8 cellular contexts compared by ENCODE assay signal in the genomic region with DNA sequence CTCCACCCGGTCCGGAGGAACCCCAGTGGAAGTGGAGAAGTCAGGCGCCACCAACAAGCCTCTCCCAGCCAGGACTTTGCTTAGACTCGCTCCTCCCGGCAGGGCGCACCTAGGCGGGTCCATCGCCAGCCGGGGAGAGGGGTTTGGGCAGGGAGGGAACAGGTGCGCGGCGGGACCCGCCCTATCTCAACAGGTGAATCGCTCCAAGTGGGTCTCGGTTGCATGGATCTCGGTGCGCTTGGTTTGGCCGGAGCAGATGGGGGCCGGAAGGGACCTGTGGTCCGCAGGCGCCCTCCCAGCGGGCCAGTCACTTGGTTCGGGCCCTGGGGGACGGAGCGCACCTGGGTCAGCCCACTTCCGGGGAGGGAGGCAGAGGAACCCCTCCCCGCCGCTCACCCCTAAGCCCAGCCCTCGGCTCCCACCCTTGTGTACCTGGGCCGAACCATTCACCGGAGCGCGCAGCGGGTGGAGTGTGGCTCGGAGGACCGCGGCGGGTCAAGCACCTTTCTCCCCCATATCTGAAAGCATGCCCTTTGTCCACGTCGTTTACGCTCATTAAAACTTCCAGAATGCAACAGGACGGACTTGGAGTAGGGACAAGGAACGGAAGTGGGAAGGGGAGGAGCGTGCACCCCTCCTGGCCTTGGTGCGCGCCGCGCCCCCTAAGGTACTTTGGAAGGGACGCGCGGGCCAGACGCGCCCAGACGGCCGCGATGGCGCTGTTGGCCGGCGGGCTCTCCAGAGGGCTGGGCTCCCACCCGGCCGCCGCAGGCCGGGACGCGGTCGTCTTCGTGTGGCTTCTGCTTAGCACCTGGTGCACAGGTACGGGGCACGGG. TPM values are rescaled to one million over a fixed set of nuclear protein-coding genes. Genes with fewer than 3 reads are reported as not detected.
DNase-seq lines count a peak whose midpoint lies in the region; ATAC-seq and TF ChIP-seq lines count a peak whose summit lies in the region.

A gene with protein sequence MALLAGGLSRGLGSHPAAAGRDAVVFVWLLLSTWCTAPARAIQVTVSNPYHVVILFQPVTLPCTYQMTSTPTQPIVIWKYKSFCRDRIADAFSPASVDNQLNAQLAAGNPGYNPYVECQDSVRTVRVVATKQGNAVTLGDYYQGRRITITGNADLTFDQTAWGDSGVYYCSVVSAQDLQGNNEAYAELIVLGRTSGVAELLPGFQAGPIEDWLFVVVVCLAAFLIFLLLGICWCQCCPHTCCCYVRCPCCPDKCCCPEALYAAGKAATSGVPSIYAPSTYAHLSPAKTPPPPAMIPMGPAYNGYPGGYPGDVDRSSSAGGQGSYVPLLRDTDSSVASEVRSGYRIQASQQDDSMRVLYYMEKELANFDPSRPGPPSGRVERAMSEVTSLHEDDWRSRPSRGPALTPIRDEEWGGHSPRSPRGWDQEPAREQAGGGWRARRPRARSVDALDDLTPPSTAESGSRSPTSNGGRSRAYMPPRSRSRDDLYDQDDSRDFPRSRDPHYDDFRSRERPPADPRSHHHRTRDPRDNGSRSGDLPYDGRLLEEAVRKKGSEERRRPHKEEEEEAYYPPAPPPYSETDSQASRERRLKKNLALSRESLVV (plus strand): TSS at position 693 of the 836 bp plus-strand sequence. CDS start 21 bp downstream, at position 714.

- peak within 1 kb of the TSS; percentile 59 for H3K27ac ChIP-seq in CD4-positive, alpha-beta T cell (ENCODE audit: low read depth, low read length)
- H3K27ac ChIP-seq in body of pancreas (peak within 1 kb of the TSS; percentile 94 to 100 (median 100)), left lung (peak within 1 kb of the TSS; percentile 88 to 89)

- H3K4me1 Mint-ChIP-seq in CD4-positive, alpha-beta T cell (ENCODE audit: low read depth) = peaks cover 32% of the 10 kb centered on the region

- peak; percentile 79 for ATAC-seq in CD4-positive, alpha-beta T cell (ENCODE audit: poor library complexity)
- ATAC-seq in GM19468 (IDR thresholded peaks at IDR 0.05; ENCODE audit: extremely low read depth, unreplicated experiment) (peak; percentile 45), body of pancreas (peak; percentile 89), left lung (peak; percentile 94)

- no peaks in the 10 kb centered on the region for H3K36me3 ChIP-seq in body of pancreas (replicated peaks in 1 of 2; ENCODE audit: insufficient read depth in 1 of 2, low read depth in 2 of 2)
- H3K36me3 ChIP-seq in left lung = peaks cover 0 to 7% of the 10 kb centered on the region in 2 donors

- WGBS in body of pancreas, 2 donors = 1% methylated on average over 24 to 69 of the region's 69 CpGs

- CTCF ChIA-PET in CD4-positive, alpha-beta T cell (lab: Charles Lee) = no interaction called here

- peak; percentile 91 to 98 (median 97) for TF ChIP-seq POLR2A in body of pancreas (IDR thresholded peaks at IDR 0.05)

- peak; percentile 56 to 81 (median 74) for DNase-seq in CD4-positive, alpha-beta T cell
- peak; percentile 99 for DNase-seq in HT-29 (ENCODE audit: low spot score)
- peak; percentile 50 to 69 (median 66) for DNase-seq in T-helper 1 cell
- peak; percentile 95 to 96 (median 96) for DNase-seq in body of pancreas
- peak; percentile 87 to 91 for DNase-seq in left lung
- peak; percentile 54 for DNase-seq in stimulated activated CD8-positive, alpha-beta memory T cell treated with anti-CD3 and anti-CD28 coated beads, Interleukin-15, amount 100 ng/mL, for 1 hour (ENCODE audit: low read depth)
- no peak for DNase-seq in NCI-H524 treated with DMSO at 0.1 percent for 48 hours (lab: John Stamatoyannopoulos, UW)

- peaks cover 23% of the 10 kb centered on the region for H3K36me3 Mint-ChIP-seq in CD4-positive, alpha-beta T cell (ENCODE audit: low read depth)

- H3K9me3 ChIP-seq in CD4-positive, alpha-beta T cell (ENCODE audit: control insufficient read depth, low read length) = no peaks in the 10 kb centered on the region
- H3K9me3 ChIP-seq in body of pancreas (no peaks in the 10 kb centered on the region), left lung (peaks cover 0 to 2% of the 10 kb centered on the region in 2 donors)

- no peak for TF ChIP-seq CTCF in CD4-positive, alpha-beta T cell (IDR thresholded peaks at IDR 0.05)
- TF ChIP-seq CTCF in body of pancreas (IDR thresholded peaks at IDR 0.05) (peak in 3 of 7 experiments; percentile 18 to 36 (median 26)), left lung (IDR thresholded peaks at IDR 0.05) (no peak)

- H3K27me3 ChIP-seq in CD4-positive, alpha-beta T cell (ENCODE audit: control insufficient read depth, insufficient read depth, low read length) = no peaks in the 10 kb centered on the region
- H3K27me3 ChIP-seq in body of pancreas (no peaks in the 10 kb centered on the region), left lung (peaks cover 11 to 42% of the 10 kb centered on the region in 2 donors)

- no peaks in the 10 kb centered on the region for H3K9me3 Mint-ChIP-seq in CD4-positive, alpha-beta T cell

- peak within 1 kb of the TSS; percentile 86 to 93 for H3K4me3 ChIP-seq in body of pancreas
- H3K4me3 ChIP-seq in left lung = peak within 1 kb of the TSS; percentile 45 to 57

- peaks cover 37% of the 10 kb centered on the region for H3K27me3 Mint-ChIP-seq in CD4-positive, alpha-beta T cell

- H3K4me3 Mint-ChIP-seq in CD4-positive, alpha-beta T cell = peak within 1 kb of the TSS; percentile 92

- POLR2A ChIA-PET in CD4-positive, alpha-beta T cell (lab: Charles Lee) = interaction anchor here (0.6 to 1.0 kb wide), 2 partner anchors 20 to 42 kb away, joined by 3 read pairs; a partner anchor contains a TSS

- peaks cover 29% of the 10 kb centered on the region for H3K4me1 ChIP-seq in body of pancreas
- peaks cover 3 to 27% of the 10 kb centered on the region in 2 donors for H3K4me1 ChIP-seq in left lung

- H3K27ac Mint-ChIP-seq in CD4-positive, alpha-beta T cell = peak within 1 kb of the TSS; percentile 85

- intact Hi-C loops in CD4-positive, alpha-beta T cell (cut with DNase I, micrococcal nuclease) = loop anchor here (5.0 to 10.0 kb wide), 3 partner anchors 41 to 219 kb away; no protein-coding TSS in a partner anchor
- intact Hi-C loops in body of pancreas (cut with DNase I) = loop anchor here (10.0 kb wide), 1 partner anchor 104 kb away; a partner anchor contains a TSS
- intact Hi-C loops in left lung (cut with DNase I) = no loop called here

RNA-seq across cellular contexts. Expression of the gene that starts here (rescaled TPM):
- total RNA-seq in CD4-positive, alpha-beta T cell = 10 to 100 TPM; 45.0 to 47.9 TPM
- 475 and 478 TPM in 2 replicates for total RNA-seq in HT-29 (2014; rRNA removed; shearing (Covaris generic))
- total RNA-seq in body of pancreas = 10 to 100 TPM; 67.5 to 80.1 TPM
- total RNA-seq in left lung = 100 to 1,000 TPM in 1 of 2 donors, 10 to 100 TPM in 1; 65.4 to 130 TPM

Comparison
In these comparisons a context has a peak if more than half of its experiments do, and no peak if none do; other contexts are left out.
1. intact Hi-C loops: an anchor here in CD4-positive, alpha-beta T cell (5.0 to 10.0 kb wide) and body of pancreas (10.0 kb wide); none called in left lung.